ENCODE assay signal across 8 cellular contexts in genomic region chr10:97445357-97445721, GRCh38. TPM values are rescaled to one million over a fixed set of nuclear protein-coding genes. Genes with fewer than 3 reads are reported as not detected.
DNase-seq lines count a peak whose midpoint lies in the region; ATAC-seq and TF ChIP-seq lines count a peak whose summit lies in the region.

No MANE protein-coding gene starts in this region.

- H3K4me1 Mint-ChIP-seq in T-helper 17 cell = peaks cover 32% of the 10 kb centered on the region

- peak overlapping the region; percentile 91 for H3K27ac Mint-ChIP-seq in T-helper 17 cell

- peaks cover 0 to 32% of the 10 kb centered on the region in 2 donors for H3K36me3 ChIP-seq in gastroesophageal sphincter

- TF ChIP-seq POLR2A in gastroesophageal sphincter (IDR thresholded peaks at IDR 0.05) = no peak

- ATAC-seq in GM19452 (IDR thresholded peaks at IDR 0.05; ENCODE audit: unreplicated experiment) (peak; percentile 3), T-helper 17 cell (no peak), gastroesophageal sphincter (peak; percentile 4)

- H3K9me3 ChIP-seq in T-helper 17 cell (ENCODE audit: control insufficient read depth, low read length, poor library complexity, severe bottlenecking) = no peaks in the 10 kb centered on the region
- H3K9me3 ChIP-seq in gastroesophageal sphincter = no peaks in the 10 kb centered on the region

- no peaks in the 10 kb centered on the region for H3K27me3 Mint-ChIP-seq in T-helper 17 cell

- H3K36me3 Mint-ChIP-seq in T-helper 17 cell (ENCODE audit: low read depth) = peaks cover 3% of the 10 kb centered on the region

- H3K27ac ChIP-seq in gastroesophageal sphincter = peak overlapping the region; percentile 6 to 85 (median 80)

- peak overlapping the region; percentile 97 for H3K4me3 Mint-ChIP-seq in T-helper 17 cell

- TF ChIP-seq CTCF in gastroesophageal sphincter (IDR thresholded peaks at IDR 0.05) = no peak

- TF ChIP-seq EP300 in gastroesophageal sphincter (IDR thresholded peaks at IDR 0.05) = no peak

- DNase-seq in T-helper 17 cell (no peak), skeletal muscle cell (ENCODE audit: low read depth) (no peak), DMS 273 (lab: John Stamatoyannopoulos, UW; ENCODE audit: unreplicated experiment) (no peak), NCI-H1092 (lab: John Stamatoyannopoulos, UW) (no peak), NCI-H2171 treated with DMSO at 0.1 percent for 48 hours (lab: John Stamatoyannopoulos, UW) (no peak), GDM1 (lab: John Stamatoyannopoulos, UW) (no peak)

- H3K4me1 ChIP-seq in gastroesophageal sphincter = peaks cover 0 to 51% (median 21%) of the 10 kb centered on the region in 3 donors

- H3K27me3 ChIP-seq in gastroesophageal sphincter = no peaks in the 10 kb centered on the region

- peak overlapping the region; percentile 50 to 67 for H3K4me3 ChIP-seq in gastroesophageal sphincter
- peak overlapping the region; percentile 95 for H3K4me3 ChIP-seq in skeletal muscle cell (ENCODE audit: low read depth, low read length)

- 0% methylated on average over 8 of the region's 13 CpGs for WGBS in gastroesophageal sphincter (ENCODE audit: low coverage in 1 of 2), 2 donors

RNA-seq across cellular contexts. Expression of gene EXOSC1, which starts 0.5 kb away (rescaled TPM):
- total RNA-seq in T-helper 17 cell = 10 to 100 TPM; 32.0 to 38.6 TPM
- 10 to 100 TPM; 24.9 to 54.5 (median 28.0) TPM for total RNA-seq in gastroesophageal sphincter

RNA-seq across cellular contexts. Expression of gene ZDHHC16, which starts 0.6 kb away (rescaled TPM):
- total RNA-seq in T-helper 17 cell (10 to 100 TPM; 14.9 to 15.3 TPM), gastroesophageal sphincter (10 to 100 TPM; 22.3 to 31.6 (median 25.3) TPM)

RNA-seq across cellular contexts. Expression of gene PGAM1, which starts 19.3 kb away (rescaled TPM):
- total RNA-seq in T-helper 17 cell = 100 to 1,000 TPM in 1 of 2 donors, 10 to 100 TPM in 1; 88.6 to 101 TPM
- total RNA-seq in gastroesophageal sphincter = 100 to 1,000 TPM; 248 to 385 (median 356) TPM

RNA-seq across cellular contexts. Expression of gene RRP12, which starts 44.2 kb away (rescaled TPM):
- total RNA-seq in T-helper 17 cell (100 to 1,000 TPM; 138 to 231 TPM), gastroesophageal sphincter (10 to 100 TPM in 3 of 4 donors, 1 to 10 TPM in 1; 6.7 to 25.3 (median 11.8) TPM)

RNA-seq across cellular contexts. Expression of gene MMS19, which starts 52.9 kb away (rescaled TPM):
- 10 to 100 TPM; 60.1 to 71.2 TPM for total RNA-seq in T-helper 17 cell
- 10 to 100 TPM; 44.3 to 75.8 (median 51.8) TPM for total RNA-seq in gastroesophageal sphincter
